ENCODE assay signal across 16 cellular contexts in the genomic region with DNA sequence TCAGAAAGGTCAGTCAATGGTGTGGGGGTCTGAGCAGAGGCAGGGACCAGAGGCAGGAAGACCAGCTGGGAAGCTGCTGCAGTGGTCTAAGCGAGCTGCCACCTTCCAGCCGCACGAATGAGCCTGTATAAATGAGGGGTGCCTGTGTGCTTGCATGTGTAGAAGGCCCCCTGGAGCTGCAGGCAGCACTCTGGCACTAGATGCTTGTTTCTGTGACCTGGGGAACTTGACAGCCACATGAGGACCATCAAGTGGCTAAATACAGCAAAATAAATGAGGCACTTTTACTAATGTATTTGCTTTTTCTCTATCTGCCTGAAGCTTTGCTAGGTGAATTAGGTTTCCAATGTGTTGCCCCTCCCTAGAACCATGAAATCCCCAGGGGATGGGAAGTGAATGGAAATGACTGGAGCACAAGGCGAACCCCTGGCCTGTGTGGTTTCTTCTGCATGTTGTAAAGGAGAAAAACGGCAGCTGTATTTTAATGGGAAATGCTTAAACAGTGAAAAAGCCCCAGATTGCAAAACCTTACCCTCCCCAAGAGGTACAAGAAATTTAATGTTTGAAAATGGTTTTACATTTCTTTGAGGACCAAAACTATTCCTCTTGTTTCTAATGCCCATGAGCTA. TPM values are rescaled to one million over a fixed set of nuclear protein-coding genes. Genes with fewer than 3 reads are reported as not detected.
A peak's percentile ranks its signal among the peaks of the same experiment; 100 is the strongest.
DNase-seq lines count a peak whose midpoint lies in the region; ATAC-seq and TF ChIP-seq lines count a peak whose summit lies in the region.
"Had no signal": no experiment of that assay in that cellular context is flagged by ENCODE, and none has a peak within 500 bp of the region (broad histone marks: within the 10 kb centered on the region; RNA-seq: fewer than 3 reads in every experiment).

No MANE protein-coding gene starts in this region.

- CTCF ChIA-PET in AG04450 (lab: Charles Lee), result interaction anchor here (0.7 to 3.2 kb wide), 3 partner anchors 41 to 115 kb away, joined by 3 to 12 read pairs (median 5); no protein-coding TSS in a partner anchor

- peak; percentile 61 for DNase-seq in AG04450 (ENCODE audit: low read depth, low spot score)
- DNase-seq in HS-5 (ENCODE audit: low read depth), result peak; percentile 31
- peak; percentile 25 for DNase-seq in NCI-H526 treated with DMSO at 0.1 percent for 48 hours (lab: John Stamatoyannopoulos, UW)
- DNase-seq in fibroblast of the aortic adventitia (ENCODE audit: low read depth), result peak; percentile 94
- DNase-seq in dermis blood vessel endothelial cell, result no peak
- DNase-seq in medulla oblongata (ENCODE audit: extremely low spot score), result no peak
- DNase-seq: activated naive CD4-positive, alpha-beta T cell treated with anti-CD3 and anti-CD28 coated beads for 36 hours; effector CD4-positive, alpha-beta T cell; lower lobe of right lung; NCI-H1048; retina; stimulated activated CD4-positive, alpha-beta T cell treated with anti-CD3 and anti-CD28 coated beads, Interleukin-2, amount 100 ng/mL, for 48 hours had no signal

- H3K9me3 ChIP-seq in AG04450 (ENCODE audit: control insufficient read depth, insufficient read depth, low read length), result no peaks in the 10 kb centered on the region
- H3K9me3 ChIP-seq: lower lobe of right lung, thyroid gland had no signal

- POLR2A ChIA-PET in AG04450 (lab: Yijun Ruan, JAX), result interaction anchor here (1.7 kb wide), 1 partner anchor 8 kb away, joined by 8 read pairs; no protein-coding TSS in a partner anchor

- no peak for TF ChIP-seq CTCF in AG04450 (IDR thresholded peaks at IDR 0.05; ENCODE audit: low read depth, low read length)
- no peak for TF ChIP-seq CTCF in fibroblast of the aortic adventitia (IDR thresholded peaks at IDR 0.05; ENCODE audit: insufficient read depth, low read length)

- no peak overlapping the region for H3K27ac ChIP-seq in AG04450 (ENCODE audit: low read depth, low read length)
- H3K27ac ChIP-seq: lower lobe of right lung, thyroid gland had no signal

- H3K4me3 ChIP-seq in AG04450 (ENCODE audit: low read depth, low read length) (no peak overlapping the region), fibroblast of the aortic adventitia (ENCODE audit: low read depth, low read length) (no peak overlapping the region)
- H3K4me3 ChIP-seq: lower lobe of right lung, thyroid gland had no signal

- no peaks in the 10 kb centered on the region for H3K27me3 ChIP-seq in AG04450 (ENCODE audit: control insufficient read depth, insufficient read depth, low read length)
- H3K27me3 ChIP-seq: thyroid gland had no signal

- no peak for ATAC-seq in GM21367 (IDR thresholded peaks at IDR 0.05; ENCODE audit: unreplicated experiment)
- ATAC-seq in GM19467 (IDR thresholded peaks at IDR 0.05; ENCODE audit: unreplicated experiment), result no peak
- ATAC-seq: lower lobe of right lung, Right ventricle myocardium inferior had no signal

RNA-seq across cellular contexts. Expression of gene PYROXD2, which starts 57.7 kb away (rescaled TPM):
- 20.3 and 25.6 TPM in 2 replicates for polyA plus RNA-seq in AG04450 (2011; rRNA removed)
- polyA minus RNA-seq in AG04450 (2011; rRNA and poly(A)+ RNA removed), result 18.5 and 25.2 TPM in 2 replicates
- total RNA-seq in fibroblast of the aortic adventitia (ENCODE audit: low replicate concordance), result 6.5 and 10.2 TPM in 2 replicates
- total RNA-seq in dermis blood vessel endothelial cell, result 3.6 and 6.4 TPM in 2 replicates

Comparison
In these comparisons a context has a peak if more than half of its experiments do, and no peak if none do; other contexts are left out.
1. DNase-seq: peak in AG04450 (single experiment), HS-5 (single experiment), NCI-H526 treated with DMSO at 0.1 percent for 48 hours (single experiment) and fibroblast of the aortic adventitia (single experiment); none in dermis blood vessel endothelial cell (single experiment) and medulla oblongata (single experiment).